ENCODE assay signal across 14 cellular contexts in the genomic region with DNA sequence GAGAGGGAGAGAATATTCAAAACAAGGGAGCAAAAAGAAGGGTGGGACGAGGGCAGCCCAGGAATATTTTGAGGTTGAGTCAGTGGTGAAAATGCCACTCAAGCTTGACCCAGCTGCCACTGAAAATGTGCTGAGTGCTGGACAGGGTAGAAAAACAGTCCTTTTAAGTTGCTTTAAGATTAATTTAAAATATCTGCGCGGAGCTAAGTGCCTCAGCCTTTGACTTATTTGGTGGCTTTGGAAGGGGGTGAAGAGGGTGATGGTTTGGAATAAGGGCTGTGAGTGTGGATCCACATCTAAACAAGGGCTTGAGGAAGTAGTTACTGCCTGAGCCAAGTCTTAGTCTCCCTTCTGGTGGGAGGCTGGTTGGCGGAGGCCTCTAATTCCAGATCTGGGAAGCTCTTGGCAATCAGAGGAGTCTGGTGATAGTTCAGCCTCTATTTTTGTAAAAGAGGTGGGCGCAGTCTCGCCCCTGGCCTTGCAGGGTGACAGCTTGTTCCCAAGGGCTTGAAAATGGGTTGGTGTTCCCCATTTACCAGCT.
A peak's percentile ranks its signal among the peaks of the same experiment; 100 is the strongest.
DNase-seq lines count a peak whose midpoint lies in the region; ATAC-seq and TF ChIP-seq lines count a peak whose summit lies in the region.
"Had no signal": no experiment of that assay in that cellular context is flagged by ENCODE, and none has a peak within 500 bp of the region (broad histone marks: within the 10 kb centered on the region; RNA-seq: fewer than 3 reads in every experiment).

No MANE protein-coding gene starts in this region.

- peaks cover 15% of the 10 kb centered on the region for H3K4me1 ChIP-seq in mesenchymal stem cell (ENCODE audit: control insufficient read depth, insufficient read depth, low read depth, low read length)

- no peak overlapping the region for H2AFZ ChIP-seq in mesenchymal stem cell (ENCODE audit: low read depth, low read length)

- peak overlapping the region; percentile 78 for H2AK5ac ChIP-seq in mesenchymal stem cell (ENCODE audit: low read length, severe bottlenecking)

- H3K27ac Mint-ChIP-seq in chondrocyte (ENCODE audit: unreplicated experiment) = peak overlapping the region; percentile 84
- no peak overlapping the region for H3K27ac Mint-ChIP-seq in naive thymus-derived CD8-positive, alpha-beta T cell
- H3K27ac Mint-ChIP-seq: activated CD8-positive, alpha-beta memory T cell treated with anti-CD3 and anti-CD28 coated beads, Interleukin-2, amount 10 ng/mL, durations not matched to agents 7 days and 5 days; activated naive CD4-positive, alpha-beta T cell treated with anti-CD3 and anti-CD28 coated beads, Interleukin-2, amount 50 U/mL, for 72 hours; naive B cell had no signal

- H2BK12ac ChIP-seq in mesenchymal stem cell (ENCODE audit: low read length in 2 of 2) = no peak overlapping the region

- 51% methylated on average over 6 of the region's 6 CpGs for WGBS in mesenchymal stem cell

- H2BK5ac ChIP-seq in mesenchymal stem cell (ENCODE audit: low read depth, low read length, poor library complexity, severe bottlenecking) = peak overlapping the region; percentile 60

- H3K4me3 ChIP-seq in mesenchymal stem cell (ENCODE audit: insufficient read depth in 1 of 2, low read depth in 1 of 2, low read length in 2 of 2) = no peak overlapping the region

- no peak overlapping the region for H3K14ac ChIP-seq in mesenchymal stem cell (ENCODE audit: low read length in 2 of 2)

- peaks cover 66% of the 10 kb centered on the region for H3K4me1 Mint-ChIP-seq in chondrocyte (ENCODE audit: low read depth)
- no peaks in the 10 kb centered on the region for H3K4me1 Mint-ChIP-seq in naive thymus-derived CD8-positive, alpha-beta T cell
- H3K4me1 Mint-ChIP-seq: activated CD8-positive, alpha-beta memory T cell treated with anti-CD3 and anti-CD28 coated beads, Interleukin-2, amount 10 ng/mL, durations not matched to agents 7 days and 5 days; IgD-negative memory B cell; naive B cell had no signal

- no peaks in the 10 kb centered on the region for H3K79me1 ChIP-seq in mesenchymal stem cell (replicated peaks; ENCODE audit: low read length, poor library complexity, severe bottlenecking)

- peaks cover 0 to 7% of the 10 kb centered on the region in 2 experiments for H3K36me3 ChIP-seq in mesenchymal stem cell (ENCODE audit: control insufficient read depth in 1 of 2, insufficient read depth in 2 of 2, low read depth in 1 of 2, low read length in 2 of 2)

- no peak overlapping the region for H2BK120ac ChIP-seq in mesenchymal stem cell (ENCODE audit: low read depth, low read length)

- no peak overlapping the region for H3K9ac ChIP-seq in mesenchymal stem cell (ENCODE audit: low read length)

- POLR2A ChIA-PET in naive thymus-derived CD8-positive, alpha-beta T cell (lab: Charles Lee) = no interaction called here

- DNase-seq in LHCN-M2 (ENCODE audit: low read depth) (peak; percentile 66), chondrocyte (ENCODE audit: low spot score) (no peak), mesenchymal stem cell (no peak), SKM-1 (lab: John Stamatoyannopoulos, UW; ENCODE audit: unreplicated experiment) (no peak), germinal center (ENCODE audit: low spot score) (no peak)
- no peak for DNase-seq in naive thymus-derived CD8-positive, alpha-beta T cell
- no peak for DNase-seq in activated T-cell treated with anti-CD3 and anti-CD28 coated beads, Interleukin-2, amount 50 U/mL, for 48 hours
- DNase-seq: activated CD8-positive, alpha-beta memory T cell treated with anti-CD3 and anti-CD28 coated beads, Interleukin-2, amount 10 ng/mL, durations not matched to agents 7 days and 5 days; naive B cell; NCI-H2029; stimulated activated CD4-positive, alpha-beta T cell treated with anti-CD3 and anti-CD28 coated beads, Interleukin-15, amount 100 ng/mL, for 24 hours had no signal

- H3K36me3 Mint-ChIP-seq in chondrocyte (ENCODE audit: low read depth) = no peaks in the 10 kb centered on the region
- H3K36me3 Mint-ChIP-seq in naive thymus-derived CD8-positive, alpha-beta T cell = no peaks in the 10 kb centered on the region
- H3K36me3 Mint-ChIP-seq: activated CD8-positive, alpha-beta memory T cell treated with anti-CD3 and anti-CD28 coated beads, Interleukin-2, amount 10 ng/mL, durations not matched to agents 7 days and 5 days; activated naive CD4-positive, alpha-beta T cell treated with anti-CD3 and anti-CD28 coated beads, Interleukin-2, amount 50 U/mL, for 72 hours; IgD-negative memory B cell; naive B cell had no signal

- H3K27me3 Mint-ChIP-seq in chondrocyte (ENCODE audit: low read depth) = no peaks in the 10 kb centered on the region
- peaks cover 0 to 18% (median 7%) of the 10 kb centered on the region in 5 donors for H3K27me3 Mint-ChIP-seq in naive thymus-derived CD8-positive, alpha-beta T cell
- H3K27me3 Mint-ChIP-seq: naive B cell had no signal

- no peak overlapping the region for H2BK15ac ChIP-seq in mesenchymal stem cell (ENCODE audit: low read depth, poor library complexity, severe bottlenecking)

- no peaks in the 10 kb centered on the region for H3K9me3 ChIP-seq in mesenchymal stem cell (ENCODE audit: control insufficient read depth, low read length)

- H3K23ac ChIP-seq in mesenchymal stem cell (ENCODE audit: low read length in 2 of 2) = no peak overlapping the region

- H3K27me3 ChIP-seq in mesenchymal stem cell (ENCODE audit: control insufficient read depth in 1 of 2, insufficient read depth in 1 of 2, low read length in 2 of 2) = no peaks in the 10 kb centered on the region

- H3K18ac ChIP-seq in mesenchymal stem cell (ENCODE audit: low read depth in 1 of 2, low read length in 2 of 2) = no peak overlapping the region

- H3K27ac ChIP-seq in mesenchymal stem cell (ENCODE audit: low read length, poor library complexity, severe bottlenecking) (peak overlapping the region; percentile 77), temporal lobe (ENCODE audit: low read depth, low read length) (peak overlapping the region; percentile 52)

- H4K91ac ChIP-seq in mesenchymal stem cell (ENCODE audit: low read length) = no peak overlapping the region

- no peaks in the 10 kb centered on the region for H3K9me3 Mint-ChIP-seq in chondrocyte (ENCODE audit: low read depth)
- H3K9me3 Mint-ChIP-seq in naive thymus-derived CD8-positive, alpha-beta T cell = no peaks in the 10 kb centered on the region
- H3K9me3 Mint-ChIP-seq: activated naive CD4-positive, alpha-beta T cell treated with anti-CD3 and anti-CD28 coated beads, Interleukin-2, amount 50 U/mL, for 72 hours had no signal

- no peak overlapping the region for H4K8ac ChIP-seq in mesenchymal stem cell (ENCODE audit: low read length)

- H3K4ac ChIP-seq in mesenchymal stem cell (ENCODE audit: low read depth in 1 of 2, low read length in 2 of 2) = no peak overlapping the region

- TF ChIP-seq CTCF in chondrocyte (IDR thresholded peaks at IDR 0.05) = no peak

- no peak for ATAC-seq in naive thymus-derived CD8-positive, alpha-beta T cell
- ATAC-seq: activated CD8-positive, alpha-beta memory T cell treated with anti-CD3 and anti-CD28 coated beads, Interleukin-2, amount 10 ng/mL, durations not matched to agents 7 days and 5 days; activated naive CD4-positive, alpha-beta T cell treated with anti-CD3 and anti-CD28 coated beads, Interleukin-2, amount 50 U/mL, for 72 hours had no signal

- H3K4me2 ChIP-seq in mesenchymal stem cell (ENCODE audit: low read length, poor library complexity, severe bottlenecking) = peak overlapping the region; percentile 41

- H3K4me3 Mint-ChIP-seq in chondrocyte (ENCODE audit: unreplicated experiment) = no peak overlapping the region
- no peak overlapping the region for H3K4me3 Mint-ChIP-seq in naive thymus-derived CD8-positive, alpha-beta T cell
- H3K4me3 Mint-ChIP-seq: activated CD8-positive, alpha-beta memory T cell treated with anti-CD3 and anti-CD28 coated beads, Interleukin-2, amount 10 ng/mL, durations not matched to agents 7 days and 5 days; IgD-negative memory B cell; naive B cell had no signal
